ENCODE assay signal across 1 cellular context in genomic region chr11:62548545-62549335, GRCh38.
TF ChIP-seq lines count a peak whose summit lies in the region.

No MANE protein-coding gene starts in this region.

TF ChIP-seq in HepG2, 621 proteins besides CTCF, POLR2A, EP300 and RAD21 (continued from another document and continues in another):
- TF ChIP-seq ZNF407 (CRISPR knock-in tag; IDR thresholded peaks at IDR 0.05; ENCODE audit: not compliant biosample characterization) (no peak), KLF9 (CRISPR knock-in tag; IDR thresholded peaks at IDR 0.05; ENCODE audit: low read depth) (no peak), CREB1 (IDR thresholded peaks at IDR 0.05) (no peak), CREB1 (CRISPR knock-in tag; IDR thresholded peaks at IDR 0.05) (no peak), EED (CRISPR knock-in tag; IDR thresholded peaks at IDR 0.05) (no peak), TAF15 (IDR thresholded peaks at IDR 0.05; ENCODE audit: low read depth, low read length, poor library complexity, severe bottlenecking) (no peak), NR2F1 (CRISPR knock-in tag; IDR thresholded peaks at IDR 0.05) (no peak), ZNF562 (CRISPR knock-in tag; IDR thresholded peaks at IDR 0.05; ENCODE audit: borderline replicate concordance) (no peak), ZNF672 (CRISPR knock-in tag; IDR thresholded peaks at IDR 0.05) (no peak), ZBTB37 (CRISPR knock-in tag; IDR thresholded peaks at IDR 0.05) (peak; percentile 51; the same call in 1 of the 2 replicates), NFYC (CRISPR knock-in tag; IDR thresholded peaks at IDR 0.05) (no peak), TSC22D2 (CRISPR knock-in tag; IDR thresholded peaks at IDR 0.05; ENCODE audit: borderline replicate concordance) (no peak), CAMTA2 (CRISPR knock-in tag; IDR thresholded peaks at IDR 0.05; ENCODE audit: borderline replicate concordance) (no peak), CBX2 (IDR thresholded peaks at IDR 0.05; ENCODE audit: low read depth, low read length) (no peak), CBX2 (CRISPR knock-in tag; IDR thresholded peaks at IDR 0.05; ENCODE audit: low read depth) (no peak), ZNF460 (CRISPR knock-in tag; IDR thresholded peaks at IDR 0.05; ENCODE audit: borderline replicate concordance) (no peak), ZNF761 (CRISPR knock-in tag; conservative IDR thresholded peaks at IDR 0.05) (no peak), CSRNP1 (CRISPR knock-in tag; IDR thresholded peaks at IDR 0.05) (peak; percentile 40; the same call in 1 of the 2 replicates), MTF2 (CRISPR knock-in tag; IDR thresholded peaks at IDR 0.05; ENCODE audit: borderline replicate concordance) (no peak), GLI4 (CRISPR knock-in tag; IDR thresholded peaks at IDR 0.05; ENCODE audit: borderline replicate concordance) (no peak), RAD51 (IDR thresholded peaks at IDR 0.05; ENCODE audit: borderline replicate concordance) (no peak), PAX8 (CRISPR knock-in tag; IDR thresholded peaks at IDR 0.05; ENCODE audit: borderline replicate concordance) (no peak), ZMAT5 (CRISPR knock-in tag; IDR thresholded peaks at IDR 0.05; ENCODE audit: borderline replicate concordance, low read depth) (no peak), HMGXB4 (CRISPR knock-in tag; IDR thresholded peaks at IDR 0.05; ENCODE audit: borderline replicate concordance in 1 of 2, low read depth in 1 of 2) (peak; percentile 21 to 35; a peak in 2 of 4 replicates), ZMYM3 (CRISPR knock-in tag; IDR thresholded peaks at IDR 0.05) (peak; percentile 82), PAXIP1 (CRISPR knock-in tag; conservative IDR thresholded peaks at IDR 0.05) (peak; percentile 95), ATF4 (CRISPR knock-in tag; IDR thresholded peaks at IDR 0.05) (no peak), TMF1 (CRISPR knock-in tag; IDR thresholded peaks at IDR 0.05; ENCODE audit: low read depth) (no peak), REST (IDR thresholded peaks at IDR 0.05; ENCODE audit: borderline replicate concordance in 1 of 2, low read depth in 1 of 2, low read length in 2 of 2) (no peak), ZNF496 (CRISPR knock-in tag; IDR thresholded peaks at IDR 0.05; ENCODE audit: insufficient replicate concordance) (no peak), SIX4 (CRISPR knock-in tag; IDR thresholded peaks at IDR 0.05) (no peak), ZBTB20 (CRISPR knock-in tag; IDR thresholded peaks at IDR 0.05; ENCODE audit: borderline replicate concordance, low read depth) (0 out of 2 replicates have a peak, but pooled peaks have one; percentile 17), MATR3 (CRISPR knock-in tag; IDR thresholded peaks at IDR 0.05) (no peak), MED8 (CRISPR knock-in tag; IDR thresholded peaks at IDR 0.05; ENCODE audit: insufficient replicate concordance) (no peak), SMAD9 (CRISPR knock-in tag; IDR thresholded peaks at IDR 0.05) (no peak)
